In genomic region chr2:74020717-74021406, GRCh38 we compare ENCODE assay signal across 1 cellular context.
TF ChIP-seq lines count a peak whose summit lies in the region.

No MANE protein-coding gene starts in this region.

TF ChIP-seq in GM12878, 131 proteins besides CTCF, POLR2A, EP300 and RAD21 (continued from another document):
- TF ChIP-seq E4F1 (IDR thresholded peaks at IDR 0.05; ENCODE audit: borderline replicate concordance, partially characterized antibody) (no peak), BRCA1 (IDR thresholded peaks at IDR 0.05; ENCODE audit: low read depth, low read length) (no peak), BCL3 (IDR thresholded peaks at IDR 0.05; ENCODE audit: borderline replicate concordance, insufficient read depth, low read depth, low read length, poor library complexity, severe bottlenecking) (no peak), NFIC (IDR thresholded peaks at IDR 0.05; ENCODE audit: low read depth, low read length) (no peak), NR2C2 (IDR thresholded peaks at IDR 0.05; ENCODE audit: borderline replicate concordance, control insufficient read depth, insufficient read length, low read depth) (no peak), E2F8 (IDR thresholded peaks at IDR 0.05; ENCODE audit: low read depth, partially characterized antibody) (no peak), MYC (IDR thresholded peaks at IDR 0.05; ENCODE audit: insufficient read depth, insufficient read length, insufficient replicate concordance, low read length, severe bottlenecking) (no peak)
